ENCODE assay signal across 24 cellular contexts in the genomic region with DNA sequence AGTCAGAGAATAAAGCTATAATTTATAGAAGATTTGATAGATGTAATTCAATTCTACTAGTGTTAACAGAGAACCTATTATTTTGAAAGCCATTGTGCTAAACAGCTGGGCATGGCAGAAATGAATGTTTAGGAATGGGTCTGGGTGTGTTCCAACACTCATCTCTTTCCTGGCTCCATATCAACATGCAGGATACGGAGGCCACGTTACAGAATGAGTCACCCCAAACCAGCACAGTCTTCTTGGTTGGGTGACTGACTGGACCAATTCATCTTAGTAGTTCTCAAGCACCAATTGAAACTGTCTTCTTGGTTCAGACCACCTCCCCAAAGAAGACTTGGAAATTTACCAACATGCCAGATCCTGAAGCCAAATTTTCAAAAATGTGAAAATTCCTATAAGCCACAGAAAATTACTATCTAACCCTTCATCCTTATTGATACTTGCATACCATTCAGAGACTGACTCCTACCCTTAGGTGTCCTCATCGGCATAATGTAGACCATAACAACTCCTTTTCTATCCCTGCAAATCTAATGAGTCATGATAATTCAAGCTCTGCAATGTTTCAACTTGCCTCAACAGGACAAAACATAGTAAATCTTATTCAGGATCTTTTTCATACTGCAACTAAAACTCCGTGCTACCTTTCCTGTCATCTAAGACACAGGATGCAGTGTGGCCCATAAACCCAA. TPM values are rescaled to one million over a fixed set of nuclear protein-coding genes. Genes with fewer than 3 reads are reported as not detected.
DNase-seq lines count a peak whose midpoint lies in the region; ATAC-seq, FAIRE-seq and TF ChIP-seq lines count a peak whose summit lies in the region.
"Had no signal": no experiment of that assay in that cellular context is flagged by ENCODE, and none has a peak within 500 bp of the region (broad histone marks: within the 10 kb centered on the region; RNA-seq: fewer than 3 reads in every experiment).

No MANE protein-coding gene starts in this region.

- TF ChIP-seq RAD21 in SK-N-SH (IDR thresholded peaks at IDR 0.05; ENCODE audit: low read length): no peak

- H3K36me3 ChIP-seq in SK-N-SH (replicated peaks in 1 of 2; ENCODE audit: control insufficient read depth in 1 of 2, insufficient read depth in 2 of 2, low read length in 1 of 2): no peaks in the 10 kb centered on the region
- no peaks in the 10 kb centered on the region for H3K36me3 ChIP-seq in fibroblast of lung (ENCODE audit: control insufficient read depth, insufficient read depth, low read length)

- H3F3A ChIP-seq in SK-N-SH (replicated peaks; ENCODE audit: insufficient read depth): no peaks in the 10 kb centered on the region

- TF ChIP-seq EP300 in SK-N-SH (IDR thresholded peaks at IDR 0.05; ENCODE audit: borderline replicate concordance in 1 of 2, low read depth in 1 of 2, low read length in 1 of 2): no peak

- no peaks in the 10 kb centered on the region for H4K20me1 ChIP-seq in SK-N-SH (ENCODE audit: insufficient read depth)
- H4K20me1 ChIP-seq in fibroblast of lung (ENCODE audit: control insufficient read depth, extremely low read depth, insufficient read depth, low read length): no peaks in the 10 kb centered on the region

- H2AFZ ChIP-seq in SK-N-SH (ENCODE audit: low read depth) (no peak overlapping the region), fibroblast of lung (ENCODE audit: low read length) (no peak overlapping the region)

- no peaks in the 10 kb centered on the region for H3K9me2 ChIP-seq in SK-N-SH

- H3K4me1 ChIP-seq in SK-N-SH (ENCODE audit: control insufficient read depth in 1 of 2, insufficient read depth in 2 of 2, low read depth in 1 of 2, low read length in 1 of 2): peaks cover 0 to 4% of the 10 kb centered on the region in 2 experiments; a peak in 2 of 4 replicates
- no peaks in the 10 kb centered on the region for H3K4me1 ChIP-seq in fibroblast of lung (ENCODE audit: control insufficient read depth, extremely low read depth, insufficient read depth, low read length)

- no peaks in the 10 kb centered on the region for H3K27me3 Mint-ChIP-seq in activated naive CD8-positive, alpha-beta T cell treated with anti-CD3 and anti-CD28 coated beads, Interleukin-2, amount 50 U/mL, for 24 hours

- H3K79me2 ChIP-seq in SK-N-SH (ENCODE audit: insufficient read depth): no peaks in the 10 kb centered on the region
- no peaks in the 10 kb centered on the region for H3K79me2 ChIP-seq in fibroblast of lung (ENCODE audit: control insufficient read depth, insufficient read depth, low read length)

- H3K4me2 ChIP-seq in SK-N-SH: no peak overlapping the region
- H3K4me2 ChIP-seq in fibroblast of lung (ENCODE audit: extremely low read depth, insufficient read depth, low read length): no peak overlapping the region

- no peak overlapping the region for H3K4me3 Mint-ChIP-seq in activated naive CD8-positive, alpha-beta T cell treated with anti-CD3 and anti-CD28 coated beads, Interleukin-2, amount 50 U/mL, for 24 hours
- H3K4me3 Mint-ChIP-seq: immature natural killer cell, mesothelial cell of epicardium had no signal

- POLR2A ChIA-PET in SK-N-SH (lab: Yijun Ruan, JAX): no interaction called here

- WGBS in SK-N-SH (ENCODE audit: low lambda C conversion rate): 36% methylated on average over 4 of the region's 4 CpGs

- no peak overlapping the region for H3K9ac ChIP-seq in SK-N-SH
- no peak overlapping the region for H3K9ac ChIP-seq in fibroblast of lung (ENCODE audit: insufficient read depth, low read length)

- peak; percentile 66 for ATAC-seq in SK-N-SH treated with all-trans-retinoic acid at 6 μM for 48 hours
- ATAC-seq in activated naive CD8-positive, alpha-beta T cell treated with anti-CD3 and anti-CD28 coated beads, Interleukin-2, amount 50 U/mL, for 24 hours: no peak

- FAIRE-seq in urothelium cell line (lab: Jason Lieb, UNC): peak; percentile 13
- FAIRE-seq: frontal cortex, H1 had no signal

- DNase-seq in SK-N-SH (no peak), RKO (ENCODE audit: low spot score) (peak; percentile 33), fibroblast of lung (ENCODE audit: low read depth in 2 of 2) (peak; percentile 49 to 68), urothelium cell line (ENCODE audit: low spot score) (peak; percentile 69), GM13977 (ENCODE audit: low spot score) (no peak), AG08395 (ENCODE audit: low spot score) (no peak)
- no peak for DNase-seq in activated naive CD8-positive, alpha-beta T cell treated with anti-CD3 and anti-CD28 coated beads, Interleukin-2, amount 50 U/mL, for 24 hours
- DNase-seq: activated CD4-positive, alpha-beta T cell treated with anti-CD3 and anti-CD28 coated beads for 48 hours; activated T-cell treated with anti-CD3 and anti-CD28 coated beads, Interleukin-2, amount 50 U/mL, for 48 hours; Calu3; immature natural killer cell; Karpas-422; NCI-H146; NCI-H82; nucleus accumbens; SHP77; stimulated activated naive CD4-positive, alpha-beta T cell treated with Interleukin-2 at 50 U/mL for 16 hours; T-helper 9 cell had no signal

- no peak for TF ChIP-seq CTCF in SK-N-SH (IDR thresholded peaks at IDR 0.05)
- TF ChIP-seq CTCF in fibroblast of lung (conservative IDR thresholded peaks at IDR 0.05 in 1 of 2, IDR thresholded peaks at IDR 0.05 in 1 of 2; ENCODE audit: low read depth in 1 of 2, low read length in 2 of 2): no peak
- no peak for TF ChIP-seq CTCF in GM13977 (IDR thresholded peaks at IDR 0.05; ENCODE audit: extremely low read depth, insufficient read depth, missing control alignments)

- H3K4me3 ChIP-seq in SK-N-SH (ENCODE audit: low read depth in 2 of 2, low read length in 1 of 2) (no peak overlapping the region), fibroblast of lung (replicated peaks in 1 of 4; ENCODE audit: control extremely low read depth in 1 of 4, insufficient read depth in 1 of 4, low read depth in 3 of 4, low read length in 4 of 4) (no peak overlapping the region)
- H3K4me3 ChIP-seq: skin epidermis had no signal

- in situ Hi-C loops in GM13977 (cut with MboI; ENCODE audit: low pct_unique_long_range_greater_than_20kb, low sequenced_read_pairs, unreplicated experiment): loop anchor here (25.0 kb wide), 3 partner anchors 361 to 811 kb away; no protein-coding TSS in a partner anchor

- H3K27me3 ChIP-seq in SK-N-SH (ENCODE audit: insufficient read depth) (no peaks in the 10 kb centered on the region), fibroblast of lung (ENCODE audit: control insufficient read depth, insufficient read depth, low read length) (no peaks in the 10 kb centered on the region)

- CTCF ChIA-PET in SK-N-SH (lab: Yijun Ruan, JAX): interaction anchor here (1.6 to 3.6 kb wide), 2 partner anchors 15 to 66 kb away, joined by 8 to 25 read pairs; no protein-coding TSS in a partner anchor

- H3K9me3 ChIP-seq in SK-N-SH (no peaks in the 10 kb centered on the region), fibroblast of lung (ENCODE audit: control insufficient read depth, insufficient read depth, low read depth, low read length) (no peaks in the 10 kb centered on the region)

- no peak overlapping the region for H3K27ac ChIP-seq in SK-N-SH (ENCODE audit: low read depth in 2 of 2, low read length in 1 of 2)
- no peak overlapping the region for H3K27ac ChIP-seq in fibroblast of lung (ENCODE audit: insufficient read depth, low read length)
- H3K27ac ChIP-seq: skin epidermis had no signal

- H3K36me3 Mint-ChIP-seq in activated naive CD8-positive, alpha-beta T cell treated with anti-CD3 and anti-CD28 coated beads, Interleukin-2, amount 50 U/mL, for 24 hours (ENCODE audit: low read depth): no peaks in the 10 kb centered on the region
- H3K36me3 Mint-ChIP-seq: immature natural killer cell, mesothelial cell of epicardium had no signal

- H3K27ac Mint-ChIP-seq in activated naive CD8-positive, alpha-beta T cell treated with anti-CD3 and anti-CD28 coated beads, Interleukin-2, amount 50 U/mL, for 24 hours: no peak overlapping the region
- H3K27ac Mint-ChIP-seq: immature natural killer cell, mesothelial cell of epicardium had no signal

- no peaks in the 10 kb centered on the region for H3K4me1 Mint-ChIP-seq in activated naive CD8-positive, alpha-beta T cell treated with anti-CD3 and anti-CD28 coated beads, Interleukin-2, amount 50 U/mL, for 24 hours
- H3K4me1 Mint-ChIP-seq: immature natural killer cell had no signal

- no peaks in the 10 kb centered on the region for H3K9me3 Mint-ChIP-seq in activated naive CD8-positive, alpha-beta T cell treated with anti-CD3 and anti-CD28 coated beads, Interleukin-2, amount 50 U/mL, for 24 hours

TF ChIP-seq in SK-N-SH treated with all-trans-retinoic acid at 6 μM for 48 hours, 23 proteins besides CTCF, POLR2A, EP300 and RAD21 (continues in another document):
- TF ChIP-seq TOX (CRISPR knock-in tag; IDR thresholded peaks at IDR 0.05; ENCODE audit: borderline replicate concordance): peak; percentile 59; the same call in 1 of the 2 replicates

TF ChIP-seq in SK-N-SH, 30 proteins besides CTCF, POLR2A, EP300 and RAD21:
- TF ChIP-seq SIN3A (IDR thresholded peaks at IDR 0.05; ENCODE audit: borderline replicate concordance, low read depth, low read length): no peak

RNA-seq across cellular contexts. Expression of a gene that starts 52.0 kb away (rescaled TPM):
- polyA plus RNA-seq in SK-N-SH (2012; rRNA removed) (not detected in 2 replicates), fibroblast of lung (not detected in 2 replicates)
- not detected in 2 replicates for polyA plus RNA-seq in SK-N-SH (2012; cell fraction: cytosol; rRNA removed)
- polyA plus RNA-seq in SK-N-SH (2012; cell fraction: nucleus; rRNA removed): not detected in 2 replicates
- total RNA-seq in fibroblast of lung: not detected in 2 replicates
- polyA plus RNA-seq in fibroblast of lung (2012): not detected in 2 replicates
- not detected in 2 replicates for polyA minus RNA-seq in fibroblast of lung (ENCODE audit: low replicate concordance)
- total RNA-seq: Calu3, frontal cortex, mesothelial cell of epicardium, urinary bladder had no signal
- polyA plus RNA-seq: immature natural killer cell, urinary bladder had no signal

Comparison
In these comparisons a context has a peak if more than half of its experiments do, and no peak if none do; other contexts are left out.
1. DNase-seq: peak in RKO (single experiment), fibroblast of lung (2 of 2) and urothelium cell line (single experiment); none in SK-N-SH (single experiment), GM13977 (single experiment), AG08395 (single experiment) and activated naive CD8-positive, alpha-beta T cell treated with anti-CD3 and anti-CD28 coated beads, Interleukin-2, amount 50 U/mL, for 24 hours (single experiment).